ENCODE assay signal across 1 cellular context in genomic region chr7:100478966-100479660, GRCh38.
A peak's percentile ranks its signal among the peaks of the same experiment; 100 is the strongest.
TF ChIP-seq lines count a peak whose summit lies in the region.

TSC22D4 (minus strand) TSS chr7:100479214; CDS start chr7:100478038, 1,176 bp downstream.

TF ChIP-seq in GM12878, 131 proteins besides CTCF, POLR2A, EP300 and RAD21 (continued from another document and continues in another):
- TF ChIP-seq, protein P1, sequence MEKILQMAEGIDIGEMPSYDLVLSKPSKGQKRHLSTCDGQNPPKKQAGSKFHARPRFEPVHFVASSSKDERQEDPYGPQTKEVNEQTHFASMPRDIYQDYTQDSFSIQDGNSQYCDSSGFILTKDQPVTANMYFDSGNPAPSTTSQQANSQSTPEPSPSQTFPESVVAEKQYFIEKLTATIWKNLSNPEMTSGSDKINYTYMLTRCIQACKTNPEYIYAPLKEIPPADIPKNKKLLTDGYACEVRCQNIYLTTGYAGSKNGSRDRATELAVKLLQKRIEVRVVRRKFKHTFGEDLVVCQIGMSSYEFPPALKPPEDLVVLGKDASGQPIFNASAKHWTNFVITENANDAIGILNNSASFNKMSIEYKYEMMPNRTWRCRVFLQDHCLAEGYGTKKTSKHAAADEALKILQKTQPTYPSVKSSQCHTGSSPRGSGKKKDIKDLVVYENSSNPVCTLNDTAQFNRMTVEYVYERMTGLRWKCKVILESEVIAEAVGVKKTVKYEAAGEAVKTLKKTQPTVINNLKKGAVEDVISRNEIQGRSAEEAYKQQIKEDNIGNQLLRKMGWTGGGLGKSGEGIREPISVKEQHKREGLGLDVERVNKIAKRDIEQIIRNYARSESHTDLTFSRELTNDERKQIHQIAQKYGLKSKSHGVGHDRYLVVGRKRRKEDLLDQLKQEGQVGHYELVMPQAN (conservative IDR thresholded peaks at IDR 0.05), result peak; percentile 53; the same call in 1 of the 2 replicates
- TF ChIP-seq TAF1 (IDR thresholded peaks at IDR 0.05; ENCODE audit: borderline replicate concordance, low read depth, low read length) (peak; percentile 32; the same call in 1 of the 2 replicates), FOS (IDR thresholded peaks at IDR 0.05; ENCODE audit: borderline replicate concordance, extremely low read depth, insufficient read length) (no peak), POLR2AphosphoS5 (IDR thresholded peaks at IDR 0.05; ENCODE audit: low read length) (peak; percentile 88), CREM (IDR thresholded peaks at IDR 0.05; ENCODE audit: low read depth) (no peak), CBX5 (IDR thresholded peaks at IDR 0.05; ENCODE audit: low read depth) (peak; percentile 45; the same call in 1 of the 2 replicates), TARDBP (IDR thresholded peaks at IDR 0.05; ENCODE audit: borderline replicate concordance) (no peak), BCL3 (IDR thresholded peaks at IDR 0.05; ENCODE audit: borderline replicate concordance, insufficient read depth, low read depth, low read length, poor library complexity, severe bottlenecking) (peak; percentile 19), JUNB (IDR thresholded peaks at IDR 0.05) (no peak), RUNX3 (IDR thresholded peaks at IDR 0.05; ENCODE audit: low read length) (peak; percentile 67; the same call in 1 of the 2 replicates), ZNF384 (IDR thresholded peaks at IDR 0.05; ENCODE audit: borderline replicate concordance, low read depth, low read length) (no peak), MYC (IDR thresholded peaks at IDR 0.05; ENCODE audit: insufficient read depth, insufficient read length, insufficient replicate concordance, low read length, severe bottlenecking) (no peak), KDM1A (IDR thresholded peaks at IDR 0.05; ENCODE audit: borderline replicate concordance) (no peak), MYB (IDR thresholded peaks at IDR 0.05; ENCODE audit: borderline replicate concordance, low read depth, low read length) (no peak), FOXK2 (IDR thresholded peaks at IDR 0.05) (peak; percentile 90), MTA2 (IDR thresholded peaks at IDR 0.05; ENCODE audit: low read depth) (peak; percentile 70; the same call in 1 of the 2 replicates), ZZZ3 (IDR thresholded peaks at IDR 0.05; ENCODE audit: control insufficient read depth, insufficient read length, low read depth) (no peak), MEF2B (IDR thresholded peaks at IDR 0.05; ENCODE audit: partially characterized antibody, poor library complexity, severe bottlenecking) (peak; percentile 78), ZNF274 (IDR thresholded peaks at IDR 0.05; ENCODE audit: insufficient read depth, insufficient read length) (no peak), SIX5 (IDR thresholded peaks at IDR 0.05; ENCODE audit: low read depth, low read length, severe bottlenecking) (no peak), CUX1 (IDR thresholded peaks at IDR 0.05; ENCODE audit: insufficient replicate concordance, low read depth, low read length) (no peak), MEF2A (IDR thresholded peaks at IDR 0.05; ENCODE audit: insufficient read depth, low read depth, low read length) (0 out of 2 replicates have a peak, but pooled peaks have one; percentile 24), ATF2 (IDR thresholded peaks at IDR 0.05; ENCODE audit: low read length) (no peak), TCF3 (IDR thresholded peaks at IDR 0.05; ENCODE audit: borderline replicate concordance, insufficient read depth, low read depth, low read length) (0 out of 2 replicates have a peak, but pooled peaks have one; percentile 79), PML (IDR thresholded peaks at IDR 0.05; ENCODE audit: low read length) (peak; percentile 60; the same call in 1 of the 2 replicates), IRF5 (IDR thresholded peaks at IDR 0.05; ENCODE audit: borderline replicate concordance) (no peak), SMAD1 (IDR thresholded peaks at IDR 0.05; ENCODE audit: low read depth, partially characterized antibody) (peak; percentile 99), SP1 (IDR thresholded peaks at IDR 0.05; ENCODE audit: low read depth, low read length) (peak; percentile 66), CEBPZ (IDR thresholded peaks at IDR 0.05; ENCODE audit: low read depth, low read length) (no peak), TBL1XR1 (IDR thresholded peaks at IDR 0.05; ENCODE audit: low read depth, low read length) (peak; percentile 50; the same call in 1 of the 2 replicates)
- TF ChIP-seq, protein P2, sequence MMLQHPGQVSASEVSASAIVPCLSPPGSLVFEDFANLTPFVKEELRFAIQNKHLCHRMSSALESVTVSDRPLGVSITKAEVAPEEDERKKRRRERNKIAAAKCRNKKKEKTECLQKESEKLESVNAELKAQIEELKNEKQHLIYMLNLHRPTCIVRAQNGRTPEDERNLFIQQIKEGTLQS (IDR thresholded peaks at IDR 0.05; ENCODE audit: borderline replicate concordance, extremely low read depth, low read depth, low read length), result no peak
- TF ChIP-seq, protein P3, sequence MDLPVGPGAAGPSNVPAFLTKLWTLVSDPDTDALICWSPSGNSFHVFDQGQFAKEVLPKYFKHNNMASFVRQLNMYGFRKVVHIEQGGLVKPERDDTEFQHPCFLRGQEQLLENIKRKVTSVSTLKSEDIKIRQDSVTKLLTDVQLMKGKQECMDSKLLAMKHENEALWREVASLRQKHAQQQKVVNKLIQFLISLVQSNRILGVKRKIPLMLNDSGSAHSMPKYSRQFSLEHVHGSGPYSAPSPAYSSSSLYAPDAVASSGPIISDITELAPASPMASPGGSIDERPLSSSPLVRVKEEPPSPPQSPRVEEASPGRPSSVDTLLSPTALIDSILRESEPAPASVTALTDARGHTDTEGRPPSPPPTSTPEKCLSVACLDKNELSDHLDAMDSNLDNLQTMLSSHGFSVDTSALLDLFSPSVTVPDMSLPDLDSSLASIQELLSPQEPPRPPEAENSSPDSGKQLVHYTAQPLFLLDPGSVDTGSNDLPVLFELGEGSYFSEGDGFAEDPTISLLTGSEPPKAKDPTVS (IDR thresholded peaks at IDR 0.05; ENCODE audit: low read depth, low read length), result no peak
- TF ChIP-seq, protein P4, sequence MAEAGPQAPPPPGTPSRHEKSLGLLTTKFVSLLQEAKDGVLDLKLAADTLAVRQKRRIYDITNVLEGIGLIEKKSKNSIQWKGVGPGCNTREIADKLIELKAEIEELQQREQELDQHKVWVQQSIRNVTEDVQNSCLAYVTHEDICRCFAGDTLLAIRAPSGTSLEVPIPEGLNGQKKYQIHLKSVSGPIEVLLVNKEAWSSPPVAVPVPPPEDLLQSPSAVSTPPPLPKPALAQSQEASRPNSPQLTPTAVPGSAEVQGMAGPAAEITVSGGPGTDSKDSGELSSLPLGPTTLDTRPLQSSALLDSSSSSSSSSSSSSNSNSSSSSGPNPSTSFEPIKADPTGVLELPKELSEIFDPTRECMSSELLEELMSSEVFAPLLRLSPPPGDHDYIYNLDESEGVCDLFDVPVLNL (IDR thresholded peaks at IDR 0.05; ENCODE audit: low read depth, low read length), result no peak
- TF ChIP-seq, protein P5, sequence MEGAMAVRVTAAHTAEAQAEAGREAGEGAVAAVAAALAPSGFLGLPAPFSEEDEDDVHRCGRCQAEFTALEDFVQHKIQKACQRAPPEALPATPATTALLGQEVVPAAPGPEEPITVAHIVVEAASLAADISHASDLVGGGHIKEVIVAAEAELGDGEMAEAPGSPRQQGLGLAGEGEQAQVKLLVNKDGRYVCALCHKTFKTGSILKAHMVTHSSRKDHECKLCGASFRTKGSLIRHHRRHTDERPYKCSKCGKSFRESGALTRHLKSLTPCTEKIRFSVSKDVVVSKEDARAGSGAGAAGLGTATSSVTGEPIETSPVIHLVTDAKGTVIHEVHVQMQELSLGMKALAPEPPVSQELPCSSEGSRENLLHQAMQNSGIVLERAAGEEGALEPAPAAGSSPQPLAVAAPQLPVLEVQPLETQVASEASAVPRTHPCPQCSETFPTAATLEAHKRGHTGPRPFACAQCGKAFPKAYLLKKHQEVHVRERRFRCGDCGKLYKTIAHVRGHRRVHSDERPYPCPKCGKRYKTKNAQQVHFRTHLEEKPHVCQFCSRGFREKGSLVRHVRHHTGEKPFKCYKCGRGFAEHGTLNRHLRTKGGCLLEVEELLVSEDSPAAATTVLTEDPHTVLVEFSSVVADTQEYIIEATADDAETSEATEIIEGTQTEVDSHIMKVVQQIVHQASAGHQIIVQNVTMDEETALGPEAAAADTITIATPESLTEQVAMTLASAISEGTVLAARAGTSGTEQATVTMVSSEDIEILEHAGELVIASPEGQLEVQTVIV (IDR thresholded peaks at IDR 0.05; ENCODE audit: borderline replicate concordance, partially characterized antibody), result peak; percentile 86
